In genomic region chr17:82815790-82816305, GRCh38 we compare ENCODE assay signal across 31 cellular contexts. TPM values are rescaled to one million over a fixed set of nuclear protein-coding genes. Genes with fewer than 3 reads are reported as not detected.
DNase-seq lines count a peak whose midpoint lies in the region; ATAC-seq and TF ChIP-seq lines count a peak whose summit lies in the region.
"Had no signal": no experiment of that assay in that cellular context is flagged by ENCODE, and none has a peak within 500 bp of the region (broad histone marks: within the 10 kb centered on the region; RNA-seq: fewer than 3 reads in every experiment).

No MANE protein-coding gene starts in this region.

- H3K27me3 ChIP-seq in A673 (replicated peaks; ENCODE audit: insufficient read depth, low read depth, low read length, poor library complexity) (no peaks in the 10 kb centered on the region), lower lobe of right lung (ENCODE audit: low read depth) (no peaks in the 10 kb centered on the region)
- no peaks in the 10 kb centered on the region for H3K27me3 ChIP-seq in CD8-positive, alpha-beta T cell (ENCODE audit: insufficient read depth, low read length)
- H3K27me3 ChIP-seq: tibial nerve had no signal

- no TSS peak for BruUV-seq in A673 (replicated peaks; lab: Mats Ljungman, UMichigan)

- H3K4me1 Mint-ChIP-seq in CD8-positive, alpha-beta T cell (ENCODE audit: low read depth): peaks cover 11% of the 10 kb centered on the region
- peaks cover 10% of the 10 kb centered on the region for H3K4me1 Mint-ChIP-seq in activated naive CD8-positive, alpha-beta T cell treated with anti-CD3 and anti-CD28 coated beads, Interleukin-2, amount 50 U/mL, for 24 hours
- H3K4me1 Mint-ChIP-seq: mesothelial cell of epicardium had no signal

- H3K27ac ChIP-seq in A673 (ENCODE audit: low read depth, low read length, poor library complexity, severe bottlenecking) (peak overlapping the region; percentile 49), lower lobe of right lung (peak overlapping the region; percentile 31)
- H3K27ac ChIP-seq in CD8-positive, alpha-beta T cell (ENCODE audit: low read depth, low read length): no peak overlapping the region
- H3K27ac ChIP-seq: coronary artery, skin epidermis, tibial nerve, WERI-Rb-1 had no signal

- DNase-seq in A673 (ENCODE audit: low spot score): peak; percentile 73
- no peak for DNase-seq in CD8-positive, alpha-beta T cell
- DNase-seq in activated naive CD8-positive, alpha-beta T cell treated with anti-CD3 and anti-CD28 coated beads, Interleukin-2, amount 50 U/mL, for 24 hours: no peak
- peak; percentile 35 for DNase-seq in lower lobe of right lung
- no peak for DNase-seq in nucleus accumbens (lab: John Stamatoyannopoulos, UW)
- no peak for DNase-seq in occipital lobe (lab: John Stamatoyannopoulos, UW)
- DNase-seq: activated CD4-positive, alpha-beta T cell treated with anti-CD3 and anti-CD28 coated beads, Interleukin-2, amount 50 U/mL, for 1 hour; activated naive CD4-positive, alpha-beta T cell treated with Interleukin-2 at 50 U/mL for 16 hours; activated T-cell treated with anti-CD3 and anti-CD28 coated beads, Interleukin-2, amount 50 U/mL, for 72 hours; foreskin melanocyte; HFFc6; hippocampal formation; naive thymus-derived CD4-positive, alpha-beta T cell; NCI-H1092 treated with DMSO at 0.1 percent for 48 hours; NCI-H187; NCI-H524 treated with DMSO at 0.1 percent for 48 hours; NK-92 treated with Interleukin-12 subunit alpha and Interleukin-12 subunit beta, amount 100 ng/mL, for 24 hours; PC-3; SHP77; stimulated activated CD8-positive, alpha-beta memory T cell treated with anti-CD3 and anti-CD28 coated beads, Interleukin-4, amount 100 ng/mL, for 48 hours; T-helper 9 cell; WERI-Rb-1 had no signal

- H3K4me3 ChIP-seq in A673 (ENCODE audit: low read depth, low read length, poor library complexity, severe bottlenecking) (no peak overlapping the region), lower lobe of right lung (no peak overlapping the region)
- H3K4me3 ChIP-seq in CD8-positive, alpha-beta T cell (ENCODE audit: low read depth, low read length): no peak overlapping the region
- H3K4me3 ChIP-seq: coronary artery, skin epidermis, tibial nerve had no signal

- peaks cover 6% of the 10 kb centered on the region for H3K9me3 Mint-ChIP-seq in CD8-positive, alpha-beta T cell
- H3K9me3 Mint-ChIP-seq in activated naive CD8-positive, alpha-beta T cell treated with anti-CD3 and anti-CD28 coated beads, Interleukin-2, amount 50 U/mL, for 24 hours: peaks cover 5% of the 10 kb centered on the region

- H3K27me3 Mint-ChIP-seq in CD8-positive, alpha-beta T cell (ENCODE audit: low read depth): no peaks in the 10 kb centered on the region
- no peaks in the 10 kb centered on the region for H3K27me3 Mint-ChIP-seq in activated naive CD8-positive, alpha-beta T cell treated with anti-CD3 and anti-CD28 coated beads, Interleukin-2, amount 50 U/mL, for 24 hours
- H3K27me3 Mint-ChIP-seq: CD4-positive, CD25-positive, alpha-beta regulatory T cell; naive thymus-derived CD4-positive, alpha-beta T cell had no signal

- CTCF ChIA-PET in A673 (lab: Charles Lee): no interaction called here
- CTCF ChIA-PET in CD8-positive, alpha-beta T cell (lab: Charles Lee): interaction anchor here (1.7 kb wide), 1 partner anchor 9 kb away, joined by 5 read pairs; no protein-coding TSS in a partner anchor

- TF ChIP-seq CTCF in A673 (conservative IDR thresholded peaks at IDR 0.05; ENCODE audit: low read depth, low read length) (no peak), lower lobe of right lung (IDR thresholded peaks at IDR 0.05) (no peak)
- no peak for TF ChIP-seq CTCF in CD8-positive, alpha-beta T cell (IDR thresholded peaks at IDR 0.05)

- H3K9me3 ChIP-seq in A673 (ENCODE audit: low read depth, low read length, poor library complexity, severe bottlenecking) (peaks cover 9% of the 10 kb centered on the region), lower lobe of right lung (peaks cover 8% of the 10 kb centered on the region)
- no peaks in the 10 kb centered on the region for H3K9me3 ChIP-seq in CD8-positive, alpha-beta T cell (ENCODE audit: low read length)

- H3K4me1 ChIP-seq in A673 (ENCODE audit: insufficient read depth, low read length, poor library complexity, severe bottlenecking) (peaks cover 14% of the 10 kb centered on the region), lower lobe of right lung (peaks cover 7% of the 10 kb centered on the region)
- peaks cover 3% of the 10 kb centered on the region for H3K4me1 ChIP-seq in CD8-positive, alpha-beta T cell (ENCODE audit: insufficient read depth, low read length)
- H3K4me1 ChIP-seq: tibial nerve had no signal

- H3K36me3 ChIP-seq in A673 (ENCODE audit: insufficient read depth, low read length, poor library complexity, severe bottlenecking) (peaks cover 49% of the 10 kb centered on the region), lower lobe of right lung (peaks cover 30% of the 10 kb centered on the region)
- H3K36me3 ChIP-seq in CD8-positive, alpha-beta T cell (ENCODE audit: insufficient read depth, low read length): peaks cover 3% of the 10 kb centered on the region

- no peak overlapping the region for H3K4me3 Mint-ChIP-seq in CD8-positive, alpha-beta T cell
- H3K4me3 Mint-ChIP-seq in activated naive CD8-positive, alpha-beta T cell treated with anti-CD3 and anti-CD28 coated beads, Interleukin-2, amount 50 U/mL, for 24 hours: no peak overlapping the region
- H3K4me3 Mint-ChIP-seq: activated T-cell treated with anti-CD3 and anti-CD28 coated beads, Interleukin-2, amount 50 U/mL, for 72 hours; CD4-positive, CD25-positive, alpha-beta regulatory T cell; HFFc6; mesothelial cell of epicardium; naive thymus-derived CD4-positive, alpha-beta T cell had no signal

- peak overlapping the region; percentile 18 for H3K27ac Mint-ChIP-seq in CD8-positive, alpha-beta T cell
- H3K27ac Mint-ChIP-seq in activated naive CD8-positive, alpha-beta T cell treated with anti-CD3 and anti-CD28 coated beads, Interleukin-2, amount 50 U/mL, for 24 hours: peak overlapping the region; percentile 6
- H3K27ac Mint-ChIP-seq: activated T-cell treated with anti-CD3 and anti-CD28 coated beads, Interleukin-2, amount 50 U/mL, for 72 hours; HFFc6; mesothelial cell of epicardium had no signal

- no peak for ATAC-seq in CD8-positive, alpha-beta T cell
- ATAC-seq in activated naive CD8-positive, alpha-beta T cell treated with anti-CD3 and anti-CD28 coated beads, Interleukin-2, amount 50 U/mL, for 24 hours: no peak
- peak; percentile 7 to 35 for ATAC-seq in lower lobe of right lung
- ATAC-seq in SK-N-SH treated with all-trans-retinoic acid at 6 μM for 48 hours: no peak
- ATAC-seq: activated T-cell treated with anti-CD3 and anti-CD28 coated beads, Interleukin-2, amount 50 U/mL, for 72 hours; naive thymus-derived CD4-positive, alpha-beta T cell; PC-3 had no signal

- peaks cover 81% of the 10 kb centered on the region for H3K36me3 Mint-ChIP-seq in CD8-positive, alpha-beta T cell
- peaks cover 50% of the 10 kb centered on the region for H3K36me3 Mint-ChIP-seq in activated naive CD8-positive, alpha-beta T cell treated with anti-CD3 and anti-CD28 coated beads, Interleukin-2, amount 50 U/mL, for 24 hours (ENCODE audit: low read depth)

- POLR2A ChIA-PET in A673 (lab: Charles Lee; ENCODE audit: low non-redundant PET): no interaction called here
- POLR2A ChIA-PET in CD8-positive, alpha-beta T cell (lab: Charles Lee): no interaction called here

- intact Hi-C loops in A673 (cut with micrococcal nuclease; ENCODE audit: unreplicated experiment): no loop called here
- intact Hi-C loops in CD8-positive, alpha-beta T cell (cut with DNase I, micrococcal nuclease): no loop called here
- intact Hi-C loops in lower lobe of right lung (cut with DNase I): no loop called here

TF ChIP-seq in SK-N-SH treated with all-trans-retinoic acid at 6 μM for 48 hours, 23 proteins besides CTCF, POLR2A, EP300 and RAD21:
- no peak for TF ChIP-seq ZNF565 (CRISPR knock-in tag; conservative IDR thresholded peaks at IDR 0.05; ENCODE audit: low read depth)
- no peak for TF ChIP-seq TSHZ2 (CRISPR knock-in tag; IDR thresholded peaks at IDR 0.05)
- TF ChIP-seq ZFP3 (CRISPR knock-in tag; IDR thresholded peaks at IDR 0.05): no peak
- no peak for TF ChIP-seq SNAI2 (CRISPR knock-in tag; IDR thresholded peaks at IDR 0.05)
- TF ChIP-seq ESRRG (CRISPR knock-in tag; IDR thresholded peaks at IDR 0.05): no peak

RNA-seq across cellular contexts. Expression of gene ZNF750, which starts 24.0 kb away (rescaled TPM):
- total RNA-seq in A673 (2021): not detected in 2 replicates
- total RNA-seq in CD8-positive, alpha-beta T cell: not detected
- 4.7 TPM for total RNA-seq in lower lobe of right lung
- total RNA-seq in occipital lobe: not detected
- total RNA-seq: activated T-cell treated with anti-CD3 and anti-CD28 coated beads, Interleukin-2, amount 50 U/mL, for 72 hours; CD4-positive, CD25-positive, alpha-beta regulatory T cell; HFFc6; liver; naive thymus-derived CD4-positive, alpha-beta T cell; osteoblast; PC-3; renal cortical epithelial cell; tibial nerve had no signal

Comparison
In these comparisons a context has a peak if more than half of its experiments do, and no peak if none do; other contexts are left out.
1. DNase-seq: peak in A673 (single experiment) and lower lobe of right lung (single experiment); none in CD8-positive, alpha-beta T cell (0 of 7), activated naive CD8-positive, alpha-beta T cell treated with anti-CD3 and anti-CD28 coated beads, Interleukin-2, amount 50 U/mL, for 24 hours (single experiment), nucleus accumbens (0 of 56) and occipital lobe (single experiment).
2. ATAC-seq: peak in lower lobe of right lung (2 of 2); none in CD8-positive, alpha-beta T cell (single experiment), activated naive CD8-positive, alpha-beta T cell treated with anti-CD3 and anti-CD28 coated beads, Interleukin-2, amount 50 U/mL, for 24 hours (single experiment) and SK-N-SH treated with all-trans-retinoic acid at 6 μM for 48 hours (single experiment).